Comparison of ENCODE assay signal across 1 cellular context in the genomic region with DNA sequence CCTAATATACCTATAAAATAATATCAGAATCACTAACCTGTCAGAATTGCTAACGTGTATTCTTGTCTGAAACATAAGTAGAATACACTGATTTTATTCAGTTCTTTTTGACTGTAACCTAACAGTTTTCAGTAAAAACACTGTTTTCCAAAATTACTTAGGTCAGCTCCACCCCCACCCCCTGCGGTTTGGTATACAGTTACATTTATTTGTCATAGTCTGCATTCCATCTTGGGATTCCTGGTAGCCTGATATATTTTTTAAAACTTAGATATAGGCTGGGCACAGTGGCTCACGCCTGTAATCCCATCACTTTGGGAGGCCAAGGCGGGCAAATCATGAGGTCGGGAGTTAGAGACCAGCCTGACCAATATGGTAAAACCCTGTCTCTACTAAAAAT.
TF ChIP-seq lines count a peak whose summit lies in the region.

No MANE protein-coding gene starts in this region.

TF ChIP-seq in GM23338, 12 proteins besides CTCF, POLR2A, EP300 and RAD21 (continued from another document):
- TF ChIP-seq, protein P1, sequence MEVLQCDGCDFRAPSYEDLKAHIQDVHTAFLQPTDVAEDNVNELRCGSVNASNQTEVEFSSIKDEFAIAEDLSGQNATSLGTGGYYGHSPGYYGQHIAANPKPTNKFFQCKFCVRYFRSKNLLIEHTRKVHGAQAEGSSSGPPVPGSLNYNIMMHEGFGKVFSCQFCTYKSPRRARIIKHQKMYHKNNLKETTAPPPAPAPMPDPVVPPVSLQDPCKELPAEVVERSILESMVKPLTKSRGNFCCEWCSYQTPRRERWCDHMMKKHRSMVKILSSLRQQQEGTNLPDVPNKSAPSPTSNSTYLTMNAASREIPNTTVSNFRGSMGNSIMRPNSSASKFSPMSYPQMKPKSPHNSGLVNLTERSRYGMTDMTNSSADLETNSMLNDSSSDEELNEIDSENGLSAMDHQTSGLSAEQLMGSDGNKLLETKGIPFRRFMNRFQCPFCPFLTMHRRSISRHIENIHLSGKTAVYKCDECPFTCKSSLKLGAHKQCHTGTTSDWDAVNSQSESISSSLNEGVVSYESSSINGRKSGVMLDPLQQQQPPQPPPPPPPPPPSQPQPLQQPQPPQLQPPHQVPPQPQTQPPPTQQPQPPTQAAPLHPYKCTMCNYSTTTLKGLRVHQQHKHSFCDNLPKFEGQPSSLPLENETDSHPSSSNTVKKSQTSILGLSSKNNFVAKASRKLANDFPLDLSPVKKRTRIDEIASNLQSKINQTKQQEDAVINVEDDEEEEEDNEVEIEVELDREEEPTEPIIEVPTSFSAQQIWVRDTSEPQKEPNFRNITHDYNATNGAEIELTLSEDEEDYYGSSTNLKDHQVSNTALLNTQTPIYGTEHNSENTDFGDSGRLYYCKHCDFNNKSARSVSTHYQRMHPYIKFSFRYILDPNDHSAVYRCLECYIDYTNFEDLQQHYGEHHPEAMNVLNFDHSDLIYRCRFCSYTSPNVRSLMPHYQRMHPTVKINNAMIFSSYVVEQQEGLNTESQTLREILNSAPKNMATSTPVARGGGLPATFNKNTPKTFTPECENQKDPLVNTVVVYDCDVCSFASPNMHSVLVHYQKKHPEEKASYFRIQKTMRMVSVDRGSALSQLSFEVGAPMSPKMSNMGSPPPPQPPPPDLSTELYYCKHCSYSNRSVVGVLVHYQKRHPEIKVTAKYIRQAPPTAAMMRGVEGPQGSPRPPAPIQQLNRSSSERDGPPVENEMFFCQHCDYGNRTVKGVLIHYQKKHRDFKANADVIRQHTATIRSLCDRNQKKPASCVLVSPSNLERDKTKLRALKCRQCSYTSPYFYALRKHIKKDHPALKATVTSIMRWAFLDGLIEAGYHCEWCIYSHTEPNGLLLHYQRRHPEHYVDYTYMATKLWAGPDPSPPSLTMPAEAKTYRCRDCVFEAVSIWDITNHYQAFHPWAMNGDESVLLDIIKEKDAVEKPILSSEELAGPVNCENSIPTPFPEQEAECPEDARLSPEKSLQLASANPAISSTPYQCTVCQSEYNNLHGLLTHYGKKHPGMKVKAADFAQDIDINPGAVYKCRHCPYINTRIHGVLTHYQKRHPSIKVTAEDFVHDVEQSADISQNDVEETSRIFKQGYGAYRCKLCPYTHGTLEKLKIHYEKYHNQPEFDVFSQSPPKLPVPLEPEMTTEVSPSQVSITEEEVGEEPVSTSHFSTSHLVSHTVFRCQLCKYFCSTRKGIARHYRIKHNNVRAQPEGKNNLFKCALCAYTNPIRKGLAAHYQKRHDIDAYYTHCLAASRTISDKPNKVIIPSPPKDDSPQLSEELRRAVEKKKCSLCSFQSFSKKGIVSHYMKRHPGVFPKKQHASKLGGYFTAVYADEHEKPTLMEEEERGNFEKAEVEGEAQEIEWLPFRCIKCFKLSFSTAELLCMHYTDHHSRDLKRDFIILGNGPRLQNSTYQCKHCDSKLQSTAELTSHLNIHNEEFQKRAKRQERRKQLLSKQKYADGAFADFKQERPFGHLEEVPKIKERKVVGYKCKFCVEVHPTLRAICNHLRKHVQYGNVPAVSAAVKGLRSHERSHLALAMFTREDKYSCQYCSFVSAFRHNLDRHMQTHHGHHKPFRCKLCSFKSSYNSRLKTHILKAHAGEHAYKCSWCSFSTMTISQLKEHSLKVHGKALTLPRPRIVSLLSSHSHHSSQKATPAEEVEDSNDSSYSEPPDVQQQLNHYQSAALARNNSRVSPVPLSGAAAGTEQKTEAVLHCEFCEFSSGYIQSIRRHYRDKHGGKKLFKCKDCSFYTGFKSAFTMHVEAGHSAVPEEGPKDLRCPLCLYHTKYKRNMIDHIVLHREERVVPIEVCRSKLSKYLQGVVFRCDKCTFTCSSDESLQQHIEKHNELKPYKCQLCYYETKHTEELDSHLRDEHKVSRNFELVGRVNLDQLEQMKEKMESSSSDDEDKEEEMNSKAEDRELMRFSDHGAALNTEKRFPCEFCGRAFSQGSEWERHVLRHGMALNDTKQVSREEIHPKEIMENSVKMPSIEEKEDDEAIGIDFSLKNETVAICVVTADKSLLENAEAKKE (CRISPR knock-in tag; IDR thresholded peaks at IDR 0.05), result no peak
- no peak for TF ChIP-seq POLR2AphosphoS5 (IDR thresholded peaks at IDR 0.05; ENCODE audit: low read depth)
